ENCODE assay signal across 20 cellular contexts in genomic region chr12:103301642-103302620, GRCh38.
DNase-seq lines count a peak whose midpoint lies in the region; ATAC-seq and TF ChIP-seq lines count a peak whose summit lies in the region.
"Had no signal": no experiment of that assay in that cellular context is flagged by ENCODE, and none has a peak within 500 bp of the region (broad histone marks: within the 10 kb centered on the region; RNA-seq: fewer than 3 reads in every experiment).

No MANE protein-coding gene starts in this region.

- no peak for ATAC-seq in Right ventricle myocardium inferior
- no peak for ATAC-seq in Right ventricle myocardium superior (ENCODE audit: poor library complexity)
- ATAC-seq in GM21786 (IDR thresholded peaks at IDR 0.05; ENCODE audit: unreplicated experiment), result no peak
- ATAC-seq: activated CD8-positive, alpha-beta T cell treated with anti-CD3 and anti-CD28 coated beads for 36 hours; activated T-cell treated with anti-CD3 and anti-CD28 coated beads, Interleukin-2, amount 50 U/mL, for 72 hours; esophagus mucosa; stimulated activated memory B cell treated with anti-CD40 and anti-IgM and Interleukin-4, amounts not matched to agents 10 μg/mL and 1 μg/mL and 100 μg/mL, for 72 hours; T-helper 17 cell had no signal

- H3K36me3 ChIP-seq in iPS-20b (ENCODE audit: insufficient read depth, low read depth, low read length), result no peaks in the 10 kb centered on the region
- H3K36me3 ChIP-seq in testis (ENCODE audit: low read depth, missing control alignments), result no peaks in the 10 kb centered on the region
- H3K36me3 ChIP-seq in HAP-1 (replicated peaks), result no peaks in the 10 kb centered on the region
- no peaks in the 10 kb centered on the region for H3K36me3 ChIP-seq in MM.1S (replicated peaks; ENCODE audit: insufficient read depth, low read length)
- H3K36me3 ChIP-seq: neutrophil, transverse colon had no signal

- H3K4me2 ChIP-seq in MM.1S (ENCODE audit: low read depth, low read length), result no peak overlapping the region

- H3K27me3 ChIP-seq in iPS-20b (ENCODE audit: insufficient read depth, low read length) (peaks cover 12% of the 10 kb centered on the region), testis (no peaks in the 10 kb centered on the region), HAP-1 (ENCODE audit: low read depth) (no peaks in the 10 kb centered on the region), MM.1S (replicated peaks; ENCODE audit: insufficient read depth, low read length) (no peaks in the 10 kb centered on the region)

- no peak for TF ChIP-seq POLR2A in testis (IDR thresholded peaks at IDR 0.05)

- H3K79me2 ChIP-seq in MM.1S (ENCODE audit: low read length), result no peaks in the 10 kb centered on the region

- H3K9me2 ChIP-seq in MM.1S (replicated peaks; ENCODE audit: insufficient read depth, low read length), result no peaks in the 10 kb centered on the region; the same call in 1 of the 2 replicates

- in situ Hi-C loops in HAP-1 (cut with MboI; ENCODE audit: low sequenced_read_pairs), result no loop called here

- no peaks in the 10 kb centered on the region for H4K20me1 ChIP-seq in MM.1S (ENCODE audit: insufficient read depth, low read length)

- H3K9me3 ChIP-seq in iPS-20b (ENCODE audit: insufficient read depth, low read depth, low read length) (no peaks in the 10 kb centered on the region), testis (no peaks in the 10 kb centered on the region), HAP-1 (no peaks in the 10 kb centered on the region), MM.1S (replicated peaks; ENCODE audit: insufficient read depth, low read length) (no peaks in the 10 kb centered on the region)
- H3K9me3 ChIP-seq: neutrophil, transverse colon had no signal

- peak overlapping the region; percentile 60; the same call in 1 of the 2 replicates for H3K4me3 ChIP-seq in iPS-20b (ENCODE audit: low read length)
- H3K4me3 ChIP-seq in testis, result peak overlapping the region; percentile 6 to 42
- no peak overlapping the region for H3K4me3 ChIP-seq in HAP-1
- no peak overlapping the region for H3K4me3 ChIP-seq in MM.1S (ENCODE audit: low read length)
- H3K4me3 ChIP-seq: transverse colon had no signal

- intact Hi-C loops in Right ventricle myocardium inferior (cut with DNase I) (no loop called here), Right ventricle myocardium superior (cut with DNase I) (no loop called here), testis (cut with DNase I; ENCODE audit: low total_unique reads) (no loop called here)

- H3F3A ChIP-seq in MM.1S (ENCODE audit: insufficient read depth, low read length), result no peaks in the 10 kb centered on the region

- WGBS in testis, 2 donors, result 15 to 27% methylated on average over 27 to 46 of the region's 46 CpGs

- H3K9ac ChIP-seq in iPS-20b (ENCODE audit: low read depth, low read length), result peak overlapping the region; percentile 63; the same call in 1 of the 2 replicates
- H3K9ac ChIP-seq in MM.1S (ENCODE audit: low read length), result no peak overlapping the region

- no peak overlapping the region for H3K27ac ChIP-seq in iPS-20b (ENCODE audit: low read length)
- H3K27ac ChIP-seq in testis, result no peak overlapping the region
- H3K27ac ChIP-seq in MM.1S (ENCODE audit: low read length), result no peak overlapping the region
- H3K27ac ChIP-seq: neutrophil, transverse colon, VCaP had no signal

- TF ChIP-seq CTCF in testis (IDR thresholded peaks at IDR 0.05), result no peak
- no peak for TF ChIP-seq CTCF in MM.1S (IDR thresholded peaks at IDR 0.05; ENCODE audit: low read length)

- DNase-seq in Right ventricle myocardium inferior (ENCODE audit: missing footprints) (peak; percentile 35), Right ventricle myocardium superior (no peak), astrocyte of the hippocampus (ENCODE audit: low read depth, low spot score) (peak; percentile 23), testis (peak; percentile 22), HAP-1 (ENCODE audit: low spot score in 2 of 2) (no peak), MM.1S (no peak)
- DNase-seq: activated CD8-positive, alpha-beta T cell treated with anti-CD3 and anti-CD28 coated beads for 36 hours; activated naive CD8-positive, alpha-beta T cell treated with anti-CD3 and anti-CD28 coated beads, Interleukin-2, amount 10 ng/mL, durations not matched to agents 7 days and 5 days; activated T-cell treated with anti-CD3 and anti-CD28 coated beads, Interleukin-2, amount 50 U/mL, for 72 hours; DMS 273 treated with DMSO at 0.1 percent for 48 hours; NCI-H187 treated with DMSO at 0.1 percent for 48 hours; NCI-H526; T-helper 17 cell; transverse colon had no signal

- H3K4me1 ChIP-seq in iPS-20b (ENCODE audit: insufficient read depth, low read length), result peaks cover 8% of the 10 kb centered on the region; the same call in 1 of the 2 replicates
- H3K4me1 ChIP-seq in testis, result no peaks in the 10 kb centered on the region
- no peaks in the 10 kb centered on the region for H3K4me1 ChIP-seq in HAP-1
- H3K4me1 ChIP-seq in MM.1S (ENCODE audit: low read length), result no peaks in the 10 kb centered on the region
- H3K4me1 ChIP-seq: transverse colon had no signal

- no peak overlapping the region for H2AFZ ChIP-seq in MM.1S (ENCODE audit: low read length)

Comparison
In these comparisons a context has a peak if more than half of its experiments do, and no peak if none do; other contexts are left out.
1. DNase-seq: peak in Right ventricle myocardium inferior (single experiment), astrocyte of the hippocampus (single experiment) and testis (single experiment); none in Right ventricle myocardium superior (single experiment), HAP-1 (0 of 2) and MM.1S (single experiment).
2. H3K4me3 ChIP-seq: peak in iPS-20b (single experiment) and testis (2 of 2); none in HAP-1 (single experiment) and MM.1S (single experiment).